Comparison of ENCODE assay signal across 17 cellular contexts in genomic region chr10:131084791-131085585, GRCh38.
DNase-seq lines count a peak whose midpoint lies in the region; ATAC-seq, FAIRE-seq and TF ChIP-seq lines count a peak whose summit lies in the region.
"Had no signal": no experiment of that assay in that cellular context is flagged by ENCODE, and none has a peak within 500 bp of the region (broad histone marks: within the 10 kb centered on the region; RNA-seq: fewer than 3 reads in every experiment).

No MANE protein-coding gene starts in this region.

- ATAC-seq in activated CD4-positive, alpha-beta T cell treated with anti-CD3 and anti-CD28 coated beads for 36 hours: no peak

- H3K4me1 ChIP-seq in astrocyte (ENCODE audit: insufficient read depth, low read length): no peaks in the 10 kb centered on the region

- H2AFZ ChIP-seq in astrocyte (ENCODE audit: low read depth, low read length): no peak overlapping the region

- H3K79me2 ChIP-seq in astrocyte (ENCODE audit: insufficient read depth, low read length): no peaks in the 10 kb centered on the region

- H3K9me3 ChIP-seq in astrocyte (ENCODE audit: insufficient read depth, low read depth, low read length): peaks cover 2% of the 10 kb centered on the region

- no peak overlapping the region for H3K4me2 ChIP-seq in astrocyte (ENCODE audit: low read length)

- CTCF ChIA-PET in activated CD4-positive, alpha-beta T cell treated with anti-CD3 and anti-CD28 coated beads for 36 hours (lab: Charles Lee): interaction anchor here (0.7 kb wide), 1 partner anchor 69 kb away, joined by 3 read pairs; no protein-coding TSS in a partner anchor

- peaks cover 30% of the 10 kb centered on the region for H3K4me1 Mint-ChIP-seq in activated CD4-positive, alpha-beta T cell treated with anti-CD3 and anti-CD28 coated beads for 36 hours
- peaks cover 4% of the 10 kb centered on the region for H3K4me1 Mint-ChIP-seq in astrocyte (ENCODE audit: low read depth, unreplicated experiment)

- no peak overlapping the region for H3K9ac ChIP-seq in astrocyte (ENCODE audit: low read length)

- H3K4me3 Mint-ChIP-seq in activated CD4-positive, alpha-beta T cell treated with anti-CD3 and anti-CD28 coated beads for 36 hours: no peak overlapping the region
- no peak overlapping the region for H3K4me3 Mint-ChIP-seq in astrocyte (ENCODE audit: unreplicated experiment)
- H3K4me3 Mint-ChIP-seq: IgD-negative memory B cell had no signal

- H3K27ac Mint-ChIP-seq in activated CD4-positive, alpha-beta T cell treated with anti-CD3 and anti-CD28 coated beads for 36 hours: peak overlapping the region; percentile 1
- H3K27ac Mint-ChIP-seq in astrocyte (ENCODE audit: unreplicated experiment): peak overlapping the region; percentile 56
- H3K27ac Mint-ChIP-seq: IgD-negative memory B cell had no signal

- TF ChIP-seq CTCF in astrocyte (IDR thresholded peaks at IDR 0.05; ENCODE audit: insufficient read depth, low read depth, low read length): no peak

- H4K20me1 ChIP-seq in astrocyte (ENCODE audit: insufficient read depth, low read length): no peaks in the 10 kb centered on the region

- H3K36me3 Mint-ChIP-seq in activated CD4-positive, alpha-beta T cell treated with anti-CD3 and anti-CD28 coated beads for 36 hours (ENCODE audit: low read depth): no peaks in the 10 kb centered on the region
- H3K36me3 Mint-ChIP-seq in astrocyte (ENCODE audit: low read depth, unreplicated experiment): peaks cover 4% of the 10 kb centered on the region
- H3K36me3 Mint-ChIP-seq: IgD-negative memory B cell had no signal

- H3K9me3 Mint-ChIP-seq in activated CD4-positive, alpha-beta T cell treated with anti-CD3 and anti-CD28 coated beads for 36 hours (ENCODE audit: low read depth): no peaks in the 10 kb centered on the region
- H3K9me3 Mint-ChIP-seq in astrocyte (ENCODE audit: unreplicated experiment): peaks cover 6% of the 10 kb centered on the region

- FAIRE-seq in astrocyte (lab: Jason Lieb, UNC): no peak

- no peak overlapping the region for H3K4me3 ChIP-seq in astrocyte (ENCODE audit: insufficient read depth, low read depth, low read length)

- intact Hi-C loops in activated CD4-positive, alpha-beta T cell treated with anti-CD3 and anti-CD28 coated beads for 36 hours (cut with DNase I, micrococcal nuclease): no loop called here
- intact Hi-C loops in posterior vena cava (cut with DNase I): no loop called here

- peak; percentile 18 for DNase-seq in activated CD4-positive, alpha-beta T cell treated with anti-CD3 and anti-CD28 coated beads for 36 hours
- DNase-seq in activated CD4-positive, alpha-beta T cell treated with anti-CD3 and anti-CD28 coated beads for 48 hours: no peak
- DNase-seq in HT1080 (ENCODE audit: low read depth): peak; percentile 63
- no peak for DNase-seq in astrocyte (ENCODE audit: low read depth)
- DNase-seq in posterior vena cava (ENCODE audit: low spot score): peak; percentile 47
- no peak for DNase-seq in DMS 273 (lab: John Stamatoyannopoulos, UW; ENCODE audit: unreplicated experiment)
- DNase-seq in NCI-H1105 treated with DMSO at 0.1 percent for 48 hours (lab: John Stamatoyannopoulos, UW): no peak
- DNase-seq in cerebellar cortex (ENCODE audit: low spot score): no peak
- DNase-seq: 8988T, COR-L47, DMS53, HCEC 1CT, NCI-H146, NCI-H2081 treated with DMSO at 0.1 percent for 48 hours, NCI-H524 had no signal

- H3K27me3 Mint-ChIP-seq in activated CD4-positive, alpha-beta T cell treated with anti-CD3 and anti-CD28 coated beads for 36 hours: peaks cover 2% of the 10 kb centered on the region
- H3K27me3 Mint-ChIP-seq in astrocyte (ENCODE audit: low read depth, unreplicated experiment): peaks cover 10% of the 10 kb centered on the region
- H3K27me3 Mint-ChIP-seq: IgD-negative memory B cell had no signal

- H3K27me3 ChIP-seq in astrocyte (ENCODE audit: insufficient read depth, low read length): no peaks in the 10 kb centered on the region

- H3K36me3 ChIP-seq in astrocyte (ENCODE audit: insufficient read depth, low read length): no peaks in the 10 kb centered on the region

- no peak overlapping the region for H3K27ac ChIP-seq in astrocyte (ENCODE audit: low read depth, low read length)
- H3K27ac ChIP-seq: C4-2B had no signal

- POLR2A ChIA-PET in activated CD4-positive, alpha-beta T cell treated with anti-CD3 and anti-CD28 coated beads for 36 hours (lab: Charles Lee): no interaction called here

Comparison
In these comparisons a context has a peak if more than half of its experiments do, and no peak if none do; other contexts are left out.
1. DNase-seq: peak in activated CD4-positive, alpha-beta T cell treated with anti-CD3 and anti-CD28 coated beads for 36 hours (single experiment), HT1080 (single experiment) and posterior vena cava (single experiment); none in activated CD4-positive, alpha-beta T cell treated with anti-CD3 and anti-CD28 coated beads for 48 hours (single experiment), astrocyte (single experiment), DMS 273 (single experiment), NCI-H1105 treated with DMSO at 0.1 percent for 48 hours (single experiment) and cerebellar cortex (single experiment).